ENCODE assay signal across 22 cellular contexts in the genomic region with DNA sequence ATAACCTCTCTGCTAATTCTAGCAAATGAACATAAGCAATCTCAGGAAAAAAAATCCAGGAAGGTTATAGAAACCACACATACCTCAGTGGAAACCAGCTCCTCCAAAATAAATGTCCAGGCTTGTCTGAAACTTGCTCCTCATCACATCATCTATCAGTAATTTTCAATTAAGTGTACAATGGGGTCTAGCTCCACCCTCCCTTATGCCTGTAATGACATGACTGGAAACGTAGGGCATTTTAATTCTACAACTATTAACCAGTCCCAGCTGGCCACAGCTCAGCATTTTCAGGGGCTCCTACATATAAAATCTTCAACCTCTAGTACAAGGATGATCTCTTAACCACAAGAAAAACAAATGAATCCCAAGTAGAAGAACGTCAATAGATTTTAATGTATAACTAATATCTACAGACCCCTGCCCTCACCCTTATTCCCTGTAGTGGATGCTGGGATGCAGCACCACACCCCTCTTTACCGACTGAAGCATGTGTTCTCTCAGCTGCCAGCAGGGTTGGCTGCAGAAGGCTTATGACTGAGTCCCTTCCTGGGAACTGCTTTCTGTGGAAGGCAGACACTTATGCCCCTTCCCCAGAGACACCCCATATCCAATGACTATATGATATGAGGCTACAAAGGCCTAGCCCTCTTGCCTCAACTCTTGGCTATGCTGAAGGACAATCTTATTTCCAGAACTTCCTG. TPM values are rescaled to one million over a fixed set of nuclear protein-coding genes. Genes with fewer than 3 reads are reported as not detected.
DNase-seq lines count a peak whose midpoint lies in the region; ATAC-seq and TF ChIP-seq lines count a peak whose summit lies in the region.
"Had no signal": no experiment of that assay in that cellular context is flagged by ENCODE, and none has a peak within 500 bp of the region (broad histone marks: within the 10 kb centered on the region; RNA-seq: fewer than 3 reads in every experiment).

No MANE protein-coding gene starts in this region.

- no peaks in the 10 kb centered on the region for H3K27me3 ChIP-seq in endodermal cell (ENCODE audit: control insufficient read depth, insufficient read depth, low read length, poor library complexity, severe bottlenecking)

- peak; percentile 83 for DNase-seq in DMS 273 treated with DMSO at 0.1 percent for 48 hours (lab: John Stamatoyannopoulos, UW)
- peak; percentile 25 for DNase-seq in NCI-H446 treated with DMSO at 0.1 percent for 48 hours (lab: John Stamatoyannopoulos, UW)
- DNase-seq in endodermal cell, result no peak
- no peak for DNase-seq in NCI-H2227 treated with DMSO at 0.1 percent for 48 hours (lab: John Stamatoyannopoulos, UW)
- DNase-seq in activated naive CD4-positive, alpha-beta T cell (lab: John Stamatoyannopoulos, UW), result no peak
- DNase-seq in activated gamma-delta T cell treated with Interleukin-2 at 50 U/mL for 16 hours, result no peak
- DNase-seq: Caco-2, DMS79, NCI-H1105 treated with DMSO at 0.1 percent for 48 hours, NCI-H2029, NCI-H226, NCI-H526 treated with DMSO at 0.1 percent for 48 hours, Right ventricle myocardium superior, SK-N-SH had no signal

- no peak overlapping the region for H3K9ac ChIP-seq in endodermal cell (ENCODE audit: extremely low read depth, low read length, poor library complexity, severe bottlenecking)
- H3K9ac ChIP-seq: SK-N-SH had no signal

- H3K36me3 Mint-ChIP-seq in endodermal cell (ENCODE audit: low read depth), result no peaks in the 10 kb centered on the region
- no peaks in the 10 kb centered on the region for H3K36me3 Mint-ChIP-seq in nephron (ENCODE audit: low read depth)
- H3K36me3 Mint-ChIP-seq: CD14-positive monocyte had no signal

- H3K27me3 Mint-ChIP-seq in endodermal cell (ENCODE audit: insufficient read depth) (no peaks in the 10 kb centered on the region), nephron (ENCODE audit: low read depth) (no peaks in the 10 kb centered on the region)

- no peak overlapping the region for H3K4me3 Mint-ChIP-seq in endodermal cell
- no peak overlapping the region for H3K4me3 Mint-ChIP-seq in nephron
- H3K4me3 Mint-ChIP-seq: CD14-positive monocyte had no signal

- peaks cover 1% of the 10 kb centered on the region for H3K4me1 Mint-ChIP-seq in endodermal cell
- peaks cover 3% of the 10 kb centered on the region for H3K4me1 Mint-ChIP-seq in nephron
- H3K4me1 Mint-ChIP-seq: CD14-positive monocyte had no signal

- no peak overlapping the region for H3K4me3 ChIP-seq in endodermal cell (ENCODE audit: low read length)
- H3K4me3 ChIP-seq: GM12878 had no signal

- H3K9me3 ChIP-seq in endodermal cell (ENCODE audit: control insufficient read depth, low read length), result no peaks in the 10 kb centered on the region
- H3K9me3 ChIP-seq: Caco-2, SK-N-SH had no signal

- WGBS in endodermal cell (ENCODE audit: insufficient coverage in 1 of 2, insufficient read length in 1 of 2), 2 experiments, result 82 to 84% methylated on average over 2 to 3 of the region's 3 CpGs

- H3K36me3 ChIP-seq in endodermal cell (ENCODE audit: control insufficient read depth, insufficient read depth, low read length), result no peaks in the 10 kb centered on the region

- ATAC-seq in HG03571 (IDR thresholded peaks at IDR 0.05; ENCODE audit: unreplicated experiment), result no peak
- ATAC-seq: GM12878, HepG2 had no signal

- TF ChIP-seq CTCF in endodermal cell (conservative IDR thresholded peaks at IDR 0.05), result peak; percentile 54
- no peak for TF ChIP-seq CTCF in nephron (IDR thresholded peaks at IDR 0.05; ENCODE audit: unreplicated experiment in 3 of 3)

- H3K9me3 Mint-ChIP-seq in endodermal cell (no peaks in the 10 kb centered on the region), nephron (no peaks in the 10 kb centered on the region)

- no peak overlapping the region for H3K27ac Mint-ChIP-seq in endodermal cell
- peak overlapping the region in 2 of 3 experiments; percentile 44 to 59 for H3K27ac Mint-ChIP-seq in nephron
- H3K27ac Mint-ChIP-seq: CD14-positive monocyte had no signal

- H3K4me1 ChIP-seq in endodermal cell (ENCODE audit: control insufficient read depth, insufficient read depth, low read length), result no peaks in the 10 kb centered on the region
- H3K4me1 ChIP-seq: Caco-2 had no signal

- no peak overlapping the region for H3K27ac ChIP-seq in endodermal cell (ENCODE audit: low read depth, low read length)

RNA-seq across cellular contexts. Expression of gene TSSK1B, which starts 6.8 kb away (rescaled TPM):
- under 1 TPM in 1 of 2 donors, not detected in 1; 0.11 TPM for total RNA-seq in endodermal cell
- not detected for polyA plus RNA-seq in endodermal cell (2013, experiment 1 of 2)
- polyA plus RNA-seq in endodermal cell (2013, experiment 2 of 2), result not detected
- total RNA-seq: A673, Caco-2, G401, GM12878, H4, HepG2, Right ventricle myocardium superior had no signal
- polyA plus RNA-seq: CD14-positive monocyte, GM12878, HepG2 had no signal

Comparison
In these comparisons a context has a peak if more than half of its experiments do, and no peak if none do; other contexts are left out.
1. DNase-seq: peak in DMS 273 treated with DMSO at 0.1 percent for 48 hours (single experiment) and NCI-H446 treated with DMSO at 0.1 percent for 48 hours (single experiment); none in endodermal cell (single experiment), NCI-H2227 treated with DMSO at 0.1 percent for 48 hours (single experiment), activated naive CD4-positive, alpha-beta T cell (0 of 4) and activated gamma-delta T cell treated with Interleukin-2 at 50 U/mL for 16 hours (single experiment).